9 cellular contexts compared by ENCODE assay signal in the genomic region with DNA sequence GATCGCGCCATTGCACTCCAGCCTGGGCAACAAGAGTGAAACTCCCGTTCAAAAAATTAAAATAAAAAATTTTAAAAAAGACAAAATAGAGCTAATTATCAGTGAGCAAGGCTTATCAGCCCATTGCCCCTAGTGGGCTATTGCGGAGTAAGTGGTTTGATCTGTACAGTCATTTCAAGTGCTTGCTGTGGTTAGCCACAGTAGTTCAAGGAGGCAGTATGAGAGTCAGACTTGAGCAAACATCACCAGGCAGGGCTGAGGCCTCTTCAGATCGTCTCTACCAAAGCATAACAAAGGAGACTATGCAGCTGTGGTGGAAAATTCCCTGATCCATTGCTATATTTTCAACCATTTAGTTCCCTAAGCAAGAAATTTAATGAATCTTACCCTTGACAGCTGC. TPM values are rescaled to one million over a fixed set of nuclear protein-coding genes. Genes with fewer than 3 reads are reported as not detected.
DNase-seq lines count a peak whose midpoint lies in the region; ATAC-seq, FAIRE-seq and TF ChIP-seq lines count a peak whose summit lies in the region.
"Had no signal": no experiment of that assay in that cellular context is flagged by ENCODE, and none has a peak within 500 bp of the region (broad histone marks: within the 10 kb centered on the region; RNA-seq: fewer than 3 reads in every experiment).

No MANE protein-coding gene starts in this region.

- no peak for DNase-seq in GM12891 (ENCODE audit: insufficient read length, low spot score)
- peak; percentile 99 for DNase-seq in iris pigment epithelial cell (ENCODE audit: low read depth)
- no peak for DNase-seq in GF-D8 (lab: John Stamatoyannopoulos, UW)
- DNase-seq in Ammon's horn (ENCODE audit: low spot score), result no peak
- no peak for DNase-seq in NOMO-1 treated with dmso at 0.1 percent for 144 hours (lab: John Stamatoyannopoulos, UW; ENCODE audit: unreplicated experiment)

- no peak for TF ChIP-seq POLR2A in GM12891 (IDR thresholded peaks at IDR 0.05; ENCODE audit: low read depth, low read length)

- H3K4me3 ChIP-seq in WI38 (ENCODE audit: low read depth, low read length), result no peak overlapping the region
- H3K4me3 ChIP-seq: skin epidermis had no signal

- TF ChIP-seq CTCF in WI38 (IDR thresholded peaks at IDR 0.05; ENCODE audit: low read depth, low read length), result peak; percentile 25

- FAIRE-seq in GM12891 (lab: Jason Lieb, UNC), result peak; percentile 96

- peak; percentile 92 for ATAC-seq in GM21526 (IDR thresholded peaks at IDR 0.05; ENCODE audit: low FRiP score, unreplicated experiment)
- ATAC-seq in HG03575 (IDR thresholded peaks at IDR 0.05; ENCODE audit: extremely low read depth, insufficient number of reproducible peaks, low FRiP score, unreplicated experiment), result peak; percentile 89

TF ChIP-seq in GM12891, 5 proteins besides CTCF, POLR2A, EP300 and RAD21:
- TF ChIP-seq POU2F2 (IDR thresholded peaks at IDR 0.05; ENCODE audit: low read depth, low read length) (peak; percentile 70; the same call in 1 of the 2 replicates), TAF1 (IDR thresholded peaks at IDR 0.05; ENCODE audit: low read depth, low read length) (no peak), POLR2AphosphoS5 (IDR thresholded peaks at IDR 0.05; ENCODE audit: low read depth, low read length) (no peak), PAX5 (IDR thresholded peaks at IDR 0.05; ENCODE audit: insufficient read depth, low read length, severe bottlenecking) (peak; percentile 72), SPI1 (IDR thresholded peaks at IDR 0.05; ENCODE audit: low read depth, low read length) (no peak)

RNA-seq across cellular contexts. Expression of gene SBF2, which starts 4.3 kb away (rescaled TPM):
- 1.4 TPM for polyA plus RNA-seq in GM12891 (2012; ENCODE audit: low read depth, missing spikeins)

RNA-seq across cellular contexts. Expression of gene ADM, which starts 6.5 kb away (rescaled TPM):
- 2.0 TPM for polyA plus RNA-seq in GM12891 (2012; ENCODE audit: low read depth, missing spikeins)
